Comparison of ENCODE assay signal across 1 cellular context in the genomic region with DNA sequence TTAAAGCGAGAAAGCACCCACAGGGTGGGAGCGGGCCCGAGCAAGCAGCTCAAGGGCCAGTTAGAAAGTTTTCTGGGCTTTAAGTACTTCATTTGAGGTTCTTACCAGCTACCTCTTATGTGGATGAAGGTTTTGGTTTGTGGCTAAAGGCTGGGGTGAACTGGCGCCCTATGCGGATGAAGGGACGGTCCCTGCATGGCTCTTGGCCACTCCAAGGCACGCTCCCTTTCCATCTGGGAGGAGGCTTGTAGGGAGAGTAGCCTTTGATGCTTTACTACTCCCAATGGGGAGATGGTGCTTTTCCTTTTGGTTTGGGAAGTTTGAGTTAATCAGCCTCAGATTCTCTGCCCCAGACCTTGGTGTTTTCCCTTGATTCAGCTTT.
TF ChIP-seq lines count a peak whose summit lies in the region.

No MANE protein-coding gene starts in this region.

TF ChIP-seq in HepG2, 621 proteins besides CTCF, POLR2A, EP300 and RAD21:
- TF ChIP-seq MAX (IDR thresholded peaks at IDR 0.05) (no peak), ZNF614 (CRISPR knock-in tag; IDR thresholded peaks at IDR 0.05; ENCODE audit: borderline replicate concordance) (no peak), HNRNPUL1 (IDR thresholded peaks at IDR 0.05; ENCODE audit: low read depth, low read length) (no peak), TARDBP (CRISPR knock-in tag; IDR thresholded peaks at IDR 0.05) (no peak), NFE2L2 (IDR thresholded peaks at IDR 0.05; ENCODE audit: low read length) (no peak), GPN1 (CRISPR knock-in tag; IDR thresholded peaks at IDR 0.05; ENCODE audit: borderline replicate concordance) (no peak)
- TF ChIP-seq, protein P1, sequence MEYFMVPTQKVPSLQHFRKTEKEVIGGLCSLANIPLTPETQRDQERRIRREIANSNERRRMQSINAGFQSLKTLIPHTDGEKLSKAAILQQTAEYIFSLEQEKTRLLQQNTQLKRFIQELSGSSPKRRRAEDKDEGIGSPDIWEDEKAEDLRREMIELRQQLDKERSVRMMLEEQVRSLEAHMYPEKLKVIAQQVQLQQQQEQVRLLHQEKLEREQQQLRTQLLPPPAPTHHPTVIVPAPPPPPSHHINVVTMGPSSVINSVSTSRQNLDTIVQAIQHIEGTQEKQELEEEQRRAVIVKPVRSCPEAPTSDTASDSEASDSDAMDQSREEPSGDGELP (IDR thresholded peaks at IDR 0.05; ENCODE audit: borderline replicate concordance, low read depth) = no peak
